In genomic region chr6:163958646-163959045, GRCh38 we compare ENCODE assay signal across 1 cellular context.
TF ChIP-seq lines count a peak whose summit lies in the region.

No MANE protein-coding gene starts in this region.

TF ChIP-seq in GM23338, 12 proteins besides CTCF, POLR2A, EP300 and RAD21 (continued from another document):
- no peak for TF ChIP-seq ZNF462 (CRISPR knock-in tag; IDR thresholded peaks at IDR 0.05)
- TF ChIP-seq POLR2AphosphoS5 (IDR thresholded peaks at IDR 0.05; ENCODE audit: low read depth) = no peak
- no peak for TF ChIP-seq EZH2phosphoT487 (IDR thresholded peaks at IDR 0.05; ENCODE audit: unreplicated experiment)
- no peak for TF ChIP-seq ETS1 (IDR thresholded peaks at IDR 0.05)
- TF ChIP-seq ZNF331 (CRISPR knock-in tag; IDR thresholded peaks at IDR 0.05; ENCODE audit: low read depth) = no peak
- no peak for TF ChIP-seq NANOG (IDR thresholded peaks at IDR 0.05; ENCODE audit: borderline replicate concordance)
- no peak for TF ChIP-seq JUNB (IDR thresholded peaks at IDR 0.05; ENCODE audit: unreplicated experiment)
